In the genomic region with DNA sequence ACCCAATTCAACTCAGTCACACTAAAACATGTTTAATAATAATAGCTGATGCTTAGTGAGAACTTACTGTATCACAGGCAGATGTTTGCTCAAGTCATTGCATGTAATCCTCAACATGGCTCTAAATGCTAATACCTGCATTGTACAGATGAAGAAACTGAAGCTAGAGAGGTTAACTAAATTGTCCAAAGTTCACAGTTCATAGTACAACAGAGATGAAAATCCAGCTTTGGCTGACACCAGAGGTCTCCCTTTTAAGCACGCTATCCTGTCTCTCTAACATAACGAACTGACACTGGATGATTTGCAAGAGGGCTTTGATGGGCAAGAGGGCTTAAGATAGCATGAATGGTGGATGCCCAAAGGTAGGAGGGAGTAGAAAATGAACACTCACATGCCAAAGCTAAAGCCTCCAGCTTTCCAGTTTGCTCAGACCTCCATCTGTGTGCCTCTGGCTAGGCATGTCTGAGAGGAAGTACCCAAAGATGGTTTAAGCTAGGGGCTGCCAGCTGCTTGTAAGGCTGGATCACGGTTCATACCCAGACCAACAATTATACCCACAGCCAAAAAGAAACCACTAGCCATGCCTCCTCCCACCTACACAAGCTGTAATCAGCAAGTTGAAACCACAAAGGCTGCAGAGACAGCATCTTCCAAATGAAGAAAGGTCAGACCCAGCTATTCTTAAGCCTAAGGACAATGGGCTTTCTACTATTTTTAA, we compare ENCODE assay signal across 13 cellular contexts.
DNase-seq lines count a peak whose midpoint lies in the region; ATAC-seq and TF ChIP-seq lines count a peak whose summit lies in the region.
"Had no signal": no experiment of that assay in that cellular context is flagged by ENCODE, and none has a peak within 500 bp of the region (broad histone marks: within the 10 kb centered on the region; RNA-seq: fewer than 3 reads in every experiment).

No MANE protein-coding gene starts in this region.

- no peaks in the 10 kb centered on the region for H3K27me3 Mint-ChIP-seq in activated CD4-positive, alpha-beta memory T cell treated with anti-CD3 and anti-CD28 coated beads for 36 hours
- no peaks in the 10 kb centered on the region for H3K27me3 Mint-ChIP-seq in naive thymus-derived CD8-positive, alpha-beta T cell

- no peak overlapping the region for H3K4me3 Mint-ChIP-seq in activated CD4-positive, alpha-beta memory T cell treated with anti-CD3 and anti-CD28 coated beads for 36 hours
- H3K4me3 Mint-ChIP-seq in naive thymus-derived CD8-positive, alpha-beta T cell = peak overlapping the region in 1 of 10 donors; percentile 50
- H3K4me3 Mint-ChIP-seq: endodermal cell, nephron progenitor cell had no signal

- H3K4me1 Mint-ChIP-seq in activated CD4-positive, alpha-beta memory T cell treated with anti-CD3 and anti-CD28 coated beads for 36 hours (ENCODE audit: low read depth) = peaks cover 13% of the 10 kb centered on the region
- H3K4me1 Mint-ChIP-seq in naive thymus-derived CD8-positive, alpha-beta T cell = peaks cover 10 to 29% (median 25%) of the 10 kb centered on the region in 4 donors

- peak; percentile 28 to 54 for ATAC-seq in naive thymus-derived CD8-positive, alpha-beta T cell
- ATAC-seq: sciatic nerve had no signal

- no peaks in the 10 kb centered on the region for H3K4me1 ChIP-seq in ascending aorta

- no peak for TF ChIP-seq CTCF in ascending aorta (IDR thresholded peaks at IDR 0.05)

- intact Hi-C loops in activated CD4-positive, alpha-beta memory T cell treated with anti-CD3 and anti-CD28 coated beads for 36 hours (cut with micrococcal nuclease) = no loop called here
- intact Hi-C loops in ascending aorta (cut with DNase I) = no loop called here

- POLR2A ChIA-PET in activated CD4-positive, alpha-beta memory T cell treated with anti-CD3 and anti-CD28 coated beads for 36 hours (lab: Charles Lee) = no interaction called here
- POLR2A ChIA-PET in naive thymus-derived CD8-positive, alpha-beta T cell (lab: Charles Lee) = interaction anchor here (0.9 kb wide), 1 partner anchor 112 kb away, joined by 4 read pairs; no protein-coding TSS in a partner anchor

- H3K9me3 Mint-ChIP-seq in activated CD4-positive, alpha-beta memory T cell treated with anti-CD3 and anti-CD28 coated beads for 36 hours = no peaks in the 10 kb centered on the region
- peaks cover 0 to 3% (median 0%) of the 10 kb centered on the region in 9 donors for H3K9me3 Mint-ChIP-seq in naive thymus-derived CD8-positive, alpha-beta T cell
- H3K9me3 Mint-ChIP-seq: nephron progenitor cell had no signal

- no peaks in the 10 kb centered on the region for H3K27me3 ChIP-seq in ascending aorta

- H3K27ac Mint-ChIP-seq in activated CD4-positive, alpha-beta memory T cell treated with anti-CD3 and anti-CD28 coated beads for 36 hours = no peak overlapping the region
- peak overlapping the region in 9 of 10 donors; percentile 2 to 73 (median 20) for H3K27ac Mint-ChIP-seq in naive thymus-derived CD8-positive, alpha-beta T cell
- H3K27ac Mint-ChIP-seq: endodermal cell, nephron progenitor cell had no signal

- in situ Hi-C loops in KBM-7 (cut with MboI; ENCODE audit: low pct_unique_long_range_greater_than_20kb, low sequenced_read_pairs) = no loop called here

- no peak overlapping the region for H3K27ac ChIP-seq in ascending aorta
- H3K27ac ChIP-seq: thoracic aorta had no signal

- H3K36me3 ChIP-seq in ascending aorta = no peaks in the 10 kb centered on the region
- H3K36me3 ChIP-seq: thoracic aorta had no signal

- no peaks in the 10 kb centered on the region for H3K9me3 ChIP-seq in ascending aorta
- H3K9me3 ChIP-seq: thoracic aorta had no signal

- no peak overlapping the region for H3K4me3 ChIP-seq in ascending aorta
- H3K4me3 ChIP-seq: thoracic aorta had no signal

- DNase-seq in GM03348 (ENCODE audit: low spot score) (peak; percentile 24), KBM-7 (peak; percentile 67), germinal center (ENCODE audit: low spot score) (no peak), ascending aorta (ENCODE audit: low spot score in 2 of 2) (no peak)
- DNase-seq in activated CD4-positive, alpha-beta memory T cell treated with anti-CD3 and anti-CD28 coated beads for 36 hours = peak; percentile 35
- DNase-seq in naive thymus-derived CD8-positive, alpha-beta T cell = peak in 3 of 10 donors; percentile 13 to 23 (median 15)
- no peak for DNase-seq in activated naive CD4-positive, alpha-beta T cell (lab: John Stamatoyannopoulos, UW)
- DNase-seq: endodermal cell, NCI-H1105, NCI-H524, nephron progenitor cell had no signal

- CTCF ChIA-PET in activated CD4-positive, alpha-beta memory T cell treated with anti-CD3 and anti-CD28 coated beads for 36 hours (lab: Charles Lee) = interaction anchor here (1.1 to 1.8 kb wide), 3 partner anchors 56 to 68 kb away, joined by 3 to 10 read pairs (median 4); no protein-coding TSS in a partner anchor

- H3K36me3 Mint-ChIP-seq in activated CD4-positive, alpha-beta memory T cell treated with anti-CD3 and anti-CD28 coated beads for 36 hours = no peaks in the 10 kb centered on the region
- H3K36me3 Mint-ChIP-seq in naive thymus-derived CD8-positive, alpha-beta T cell = no peaks in the 10 kb centered on the region

Comparison
In these comparisons a context has a peak if more than half of its experiments do, and no peak if none do; other contexts are left out.
1. DNase-seq: peak in GM03348 (single experiment), KBM-7 (single experiment) and activated CD4-positive, alpha-beta memory T cell treated with anti-CD3 and anti-CD28 coated beads for 36 hours (single experiment); none in germinal center (single experiment), activated naive CD4-positive, alpha-beta T cell (0 of 4) and ascending aorta (0 of 2).